Comparison of ENCODE assay signal across 26 cellular contexts in the genomic region with DNA sequence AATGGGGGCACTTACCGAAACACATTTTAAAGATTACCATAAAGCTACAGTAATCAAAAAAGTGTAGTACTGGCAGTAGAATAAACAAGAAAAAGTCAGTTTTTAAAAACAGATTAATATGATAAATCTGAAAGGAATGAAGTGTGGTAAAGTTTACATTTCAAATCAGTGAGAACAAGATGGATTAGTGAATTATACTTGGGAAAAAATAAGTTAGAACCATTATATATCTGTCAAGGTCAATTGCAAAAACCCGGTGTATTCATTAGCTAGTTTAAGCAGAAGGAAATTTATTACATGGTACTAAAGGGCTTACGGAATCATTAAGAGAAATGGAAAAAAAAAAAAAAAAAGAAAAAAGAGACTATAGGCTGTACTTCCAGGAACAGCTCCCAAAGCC.
"Had no signal": no experiment of that assay in that cellular context is flagged by ENCODE, and none has a peak within 500 bp of the region (broad histone marks: within the 10 kb centered on the region; RNA-seq: fewer than 3 reads in every experiment).

No MANE protein-coding gene starts in this region.

- DNase-seq: activated CD8-positive, alpha-beta memory T cell treated with anti-CD3 and anti-CD28 coated beads, Interleukin-2, amount 50 U/mL, for 48 hours; activated naive CD4-positive, alpha-beta T cell; activated naive CD8-positive, alpha-beta T cell treated with anti-CD3 and anti-CD28 coated beads for 36 hours; activated T-cell treated with anti-CD3 and anti-CD28 coated beads, Interleukin-2, amount 50 U/mL, for 4 hours; amygdala; cerebellar nuclear complex; endodermal cell; esophagus squamous epithelium; kidney glomerular epithelial cell; left lung; naive thymus-derived CD4-positive, alpha-beta T cell; occipital lobe; sigmoid colon; stimulated activated CD4-positive, alpha-beta T cell treated with anti-CD3 and anti-CD28 coated beads, Interleukin-15, amount 100 ng/mL, for 24 hours; stomach; T-helper 9 cell; uterus had no signal

- H3K4me1 Mint-ChIP-seq: activated naive CD8-positive, alpha-beta T cell treated with anti-CD3 and anti-CD28 coated beads for 36 hours; endodermal cell; naive thymus-derived CD4-positive, alpha-beta T cell; stimulated activated memory B cell treated with anti-CD40 and anti-IgM and Interleukin-4, amounts not matched to agents 10 μg/mL and 1 μg/mL and 100 μg/mL, for 72 hours had no signal

- H3K9me3 ChIP-seq: esophagus squamous epithelium, left lung, sigmoid colon, stomach, suprapubic skin, tibial nerve, uterus had no signal

- ATAC-seq: activated T-cell treated with anti-CD3 and anti-CD28 coated beads, Interleukin-2, amount 50 U/mL, for 4 hours; left lung; naive thymus-derived CD4-positive, alpha-beta T cell; stimulated activated memory B cell treated with anti-CD40 and anti-IgM and Interleukin-4, amounts not matched to agents 10 μg/mL and 1 μg/mL and 100 μg/mL, for 72 hours; WTC11 had no signal

- H3K27ac ChIP-seq: coronary artery, esophagus squamous epithelium, left lung, sigmoid colon, stomach, suprapubic skin, tibial nerve, uterus had no signal

- H3K4me1 ChIP-seq: esophagus squamous epithelium, left lung, sigmoid colon, stomach, suprapubic skin, uterus had no signal

- H3K27me3 Mint-ChIP-seq: activated naive CD8-positive, alpha-beta T cell treated with anti-CD3 and anti-CD28 coated beads for 36 hours; naive thymus-derived CD4-positive, alpha-beta T cell; stimulated activated memory B cell treated with anti-CD40 and anti-IgM and Interleukin-4, amounts not matched to agents 10 μg/mL and 1 μg/mL and 100 μg/mL, for 72 hours had no signal

- H3K4me3 Mint-ChIP-seq: activated naive CD8-positive, alpha-beta T cell treated with anti-CD3 and anti-CD28 coated beads for 36 hours; activated T-cell treated with anti-CD3 and anti-CD28 coated beads, Interleukin-2, amount 50 U/mL, for 4 hours; endodermal cell; naive thymus-derived CD4-positive, alpha-beta T cell; neural crest cell; stimulated activated memory B cell treated with anti-CD40 and anti-IgM and Interleukin-4, amounts not matched to agents 10 μg/mL and 1 μg/mL and 100 μg/mL, for 72 hours; WTC11 had no signal

- H3K27ac Mint-ChIP-seq: activated naive CD8-positive, alpha-beta T cell treated with anti-CD3 and anti-CD28 coated beads for 36 hours; activated T-helper 2 cell treated with anti-CD3 and anti-CD28 coated beads, Interferon-gamma antibody, Interleukin-2, Interleukin-4, amounts not matched to agents 10 μg/mL and 5 μg/mL and 100 μg/mL, durations not matched to agents 14 hours and 24 hours and 36 hours; endodermal cell; naive thymus-derived CD4-positive, alpha-beta T cell; stimulated activated memory B cell treated with anti-CD40 and anti-IgM and Interleukin-4, amounts not matched to agents 10 μg/mL and 1 μg/mL and 100 μg/mL, for 72 hours; WTC11 had no signal

- H3K9me3 Mint-ChIP-seq: activated naive CD8-positive, alpha-beta T cell treated with anti-CD3 and anti-CD28 coated beads for 36 hours; activated T-cell treated with anti-CD3 and anti-CD28 coated beads, Interleukin-2, amount 50 U/mL, for 4 hours; activated T-helper 2 cell treated with anti-CD3 and anti-CD28 coated beads, Interferon-gamma antibody, Interleukin-2, Interleukin-4, amounts not matched to agents 10 μg/mL and 5 μg/mL and 100 μg/mL, durations not matched to agents 14 hours and 24 hours and 36 hours had no signal

- H3K4me2 ChIP-seq: smooth muscle cell had no signal

- H3K36me3 Mint-ChIP-seq: activated naive CD8-positive, alpha-beta T cell treated with anti-CD3 and anti-CD28 coated beads for 36 hours; naive thymus-derived CD4-positive, alpha-beta T cell; stimulated activated memory B cell treated with anti-CD40 and anti-IgM and Interleukin-4, amounts not matched to agents 10 μg/mL and 1 μg/mL and 100 μg/mL, for 72 hours; WTC11 had no signal

- H3K4me3 ChIP-seq: coronary artery, esophagus squamous epithelium, left lung, lung, sigmoid colon, smooth muscle cell, stomach, suprapubic skin, tibial nerve, uterus had no signal

- H3K36me3 ChIP-seq: esophagus squamous epithelium, left lung, sigmoid colon, stomach, suprapubic skin, tibial nerve, uterus had no signal

- H3K27me3 ChIP-seq: esophagus squamous epithelium, left lung, sigmoid colon, stomach, suprapubic skin, tibial nerve, uterus had no signal
